2 cellular contexts compared by ENCODE assay signal in genomic region chr19:1647664-1648155, GRCh38.
TF ChIP-seq lines count a peak whose summit lies in the region.

No MANE protein-coding gene starts in this region.

TF ChIP-seq in GM12878, 131 proteins besides CTCF, POLR2A, EP300 and RAD21:
- TF ChIP-seq MXI1 (IDR thresholded peaks at IDR 0.05; ENCODE audit: low read depth, low read length) (no peak), ZNF207 (IDR thresholded peaks at IDR 0.05; ENCODE audit: borderline replicate concordance) (no peak), TAF1 (IDR thresholded peaks at IDR 0.05; ENCODE audit: borderline replicate concordance, low read depth, low read length) (no peak), RELB (IDR thresholded peaks at IDR 0.05; ENCODE audit: low read depth) (no peak), ATF3 (IDR thresholded peaks at IDR 0.05; ENCODE audit: borderline replicate concordance, extremely low read depth, low read depth, low read length) (no peak), BHLHE40 (IDR thresholded peaks at IDR 0.05; ENCODE audit: borderline replicate concordance in 1 of 2, low read depth in 2 of 2, low read length in 1 of 2) (0 out of 4 replicates have a peak, but pooled peaks of 1 of the 2 experiments have one; percentile 22), ATF2 (IDR thresholded peaks at IDR 0.05; ENCODE audit: low read length) (no peak), YBX1 (IDR thresholded peaks at IDR 0.05) (no peak), SP1 (IDR thresholded peaks at IDR 0.05; ENCODE audit: low read depth, low read length) (no peak), FOXM1 (IDR thresholded peaks at IDR 0.05; ENCODE audit: low read depth, low read length) (no peak), KLF5 (IDR thresholded peaks at IDR 0.05; ENCODE audit: partially characterized antibody) (no peak), CHD1 (IDR thresholded peaks at IDR 0.05; ENCODE audit: low read depth, low read length) (no peak), TCF12 (IDR thresholded peaks at IDR 0.05; ENCODE audit: low read depth, low read length) (no peak), NBN (IDR thresholded peaks at IDR 0.05) (no peak), POLR2AphosphoS2 (IDR thresholded peaks at IDR 0.05; ENCODE audit: low read depth, low read length) (0 out of 2 replicates have a peak, but pooled peaks have one; percentile 19), E2F8 (IDR thresholded peaks at IDR 0.05; ENCODE audit: low read depth, partially characterized antibody) (no peak), USF2 (IDR thresholded peaks at IDR 0.05; ENCODE audit: borderline replicate concordance, low read depth, low read length) (no peak; the same call in 1 of the 2 replicates), CHD4 (IDR thresholded peaks at IDR 0.05) (no peak), EED (IDR thresholded peaks at IDR 0.05; ENCODE audit: low read depth) (no peak), USF1 (IDR thresholded peaks at IDR 0.05; ENCODE audit: borderline replicate concordance, extremely low read length, insufficient read depth, low read depth, low read length) (peak; percentile 54), RCOR1 (conservative IDR thresholded peaks at IDR 0.05; ENCODE audit: low read depth, low read length) (0 out of 2 replicates have a peak, but pooled peaks have one; percentile 11)

TF ChIP-seq in SK-N-SH treated with all-trans-retinoic acid at 6 μM for 48 hours, 23 proteins besides CTCF, POLR2A, EP300 and RAD21:
- TF ChIP-seq ISL1 (CRISPR knock-in tag; IDR thresholded peaks at IDR 0.05), result no peak
- TF ChIP-seq ESRRG (CRISPR knock-in tag; IDR thresholded peaks at IDR 0.05), result no peak
- TF ChIP-seq GLIS3 (CRISPR knock-in tag; IDR thresholded peaks at IDR 0.05), result no peak
- no peak for TF ChIP-seq ZNF8 (CRISPR knock-in tag; IDR thresholded peaks at IDR 0.05)
- TF ChIP-seq PPARA (CRISPR knock-in tag; IDR thresholded peaks at IDR 0.05; ENCODE audit: borderline replicate concordance), result no peak
- no peak for TF ChIP-seq OSR1 (CRISPR knock-in tag; IDR thresholded peaks at IDR 0.05)
- no peak for TF ChIP-seq ZFP3 (CRISPR knock-in tag; IDR thresholded peaks at IDR 0.05)
- TF ChIP-seq CSDC2 (CRISPR knock-in tag; IDR thresholded peaks at IDR 0.05), result no peak
- no peak for TF ChIP-seq TSHZ2 (CRISPR knock-in tag; IDR thresholded peaks at IDR 0.05)
- no peak for TF ChIP-seq TCF4 (CRISPR knock-in tag; IDR thresholded peaks at IDR 0.05; ENCODE audit: borderline replicate concordance)
- TF ChIP-seq ZNF565 (CRISPR knock-in tag; conservative IDR thresholded peaks at IDR 0.05; ENCODE audit: low read depth), result no peak
